Comparison of ENCODE assay signal across 20 cellular contexts in the genomic region with DNA sequence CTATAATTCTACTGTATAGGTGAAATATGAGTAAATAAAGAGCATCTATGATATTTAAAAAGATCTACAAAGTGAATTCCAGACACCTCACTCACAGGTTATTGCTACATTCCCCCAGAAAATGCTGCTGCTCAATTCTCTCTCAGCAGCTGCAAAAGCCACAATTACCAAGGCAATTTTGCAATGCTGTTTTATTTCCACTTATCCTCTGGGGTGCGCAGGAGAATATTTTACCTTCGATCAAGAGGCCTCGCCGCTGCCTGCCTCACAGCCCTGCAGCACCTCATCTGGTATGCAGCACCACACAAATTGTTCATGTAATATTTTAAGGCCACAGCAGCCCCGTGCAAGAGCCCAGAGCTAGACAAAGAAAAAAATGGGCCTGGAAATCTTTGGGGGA.
A peak's percentile ranks its signal among the peaks of the same experiment; 100 is the strongest.
DNase-seq lines count a peak whose midpoint lies in the region; ATAC-seq and TF ChIP-seq lines count a peak whose summit lies in the region.
"Had no signal": no experiment of that assay in that cellular context is flagged by ENCODE, and none has a peak within 500 bp of the region (broad histone marks: within the 10 kb centered on the region; RNA-seq: fewer than 3 reads in every experiment).

No MANE protein-coding gene starts in this region.

- peak overlapping the region in 8 of 11 experiments; percentile 27 to 77 (median 70); a peak in 15 of 22 replicates for H3K27ac ChIP-seq in BLaER1 treated with 17β-estradiol and CSF1 and Interleukin-3, amounts not matched to agents 10 nM and 100 nM
- H3K27ac ChIP-seq in HL-60 (replicated peaks) (no peak overlapping the region), foreskin keratinocyte (no peak overlapping the region), thyroid gland (no peak overlapping the region)
- H3K27ac ChIP-seq: brain microvascular endothelial cell, right lobe of liver, SK-N-MC, vagina had no signal

- TF ChIP-seq POLR2A in thyroid gland (IDR thresholded peaks at IDR 0.05), result no peak

- H3K36me3 ChIP-seq in BLaER1 treated with 17β-estradiol and CSF1 and Interleukin-3, amounts not matched to agents 10 nM and 100 nM, result no peaks in the 10 kb centered on the region
- H3K36me3 ChIP-seq in thyroid gland, result no peaks in the 10 kb centered on the region
- H3K36me3 ChIP-seq: brain microvascular endothelial cell, right lobe of liver, vagina had no signal

- no peaks in the 10 kb centered on the region for H4K20me1 ChIP-seq in BLaER1 treated with 17β-estradiol and CSF1 and Interleukin-3, amounts not matched to agents 10 nM and 100 nM

- 74 to 79% methylated on average over 5 of the region's 5 CpGs for WGBS in thyroid gland, 2 donors

- peak; percentile 5 for TF ChIP-seq CTCF in HL-60 (IDR thresholded peaks at IDR 0.05; ENCODE audit: insufficient read depth, low read length)
- TF ChIP-seq CTCF in foreskin keratinocyte (conservative IDR thresholded peaks at IDR 0.05), result no peak
- no peak for TF ChIP-seq CTCF in thyroid gland (IDR thresholded peaks at IDR 0.05)

- intact Hi-C loops in thyroid gland (cut with DNase I), result no loop called here

- no peak for ATAC-seq in foreskin keratinocyte
- ATAC-seq in HG03354 (IDR thresholded peaks at IDR 0.05; ENCODE audit: poor library complexity, severe bottlenecking, unreplicated experiment), result no peak
- ATAC-seq in HG02610 (IDR thresholded peaks at IDR 0.05; ENCODE audit: unreplicated experiment), result no peak
- ATAC-seq: activated CD4-positive, CD25-positive, alpha-beta regulatory T cell treated with anti-CD3 and anti-CD28 coated beads, Interleukin-2, amount 50 U/mL, for 24 hours; GM12878; right lobe of liver had no signal

- H3K4me2 ChIP-seq in BLaER1 treated with 17β-estradiol and CSF1 and Interleukin-3, amounts not matched to agents 10 nM and 100 nM, result peak overlapping the region; percentile 51 to 91 (median 82); a peak in 21 of 22 replicates

- peak in 1 of 2 experiments; percentile 21 for DNase-seq in HL-60 (ENCODE audit: low read depth in 1 of 2, low spot score in 1 of 2)
- peak; percentile 77 for DNase-seq in NOMO-1 treated with dmso at 0.1 percent for 144 hours (lab: John Stamatoyannopoulos, UW; ENCODE audit: unreplicated experiment)
- DNase-seq in foreskin keratinocyte, result peak; percentile 20 to 22
- DNase-seq in thyroid gland, result no peak
- DNase-seq: activated naive CD8-positive, alpha-beta T cell treated with anti-CD3 and anti-CD28 coated beads for 36 hours; AML-193; brain microvascular endothelial cell; dermis blood vessel endothelial cell; GDM1; NCI-H1694; right lobe of liver; stimulated activated CD4-positive, alpha-beta T cell treated with anti-CD3 and anti-CD28 coated beads, Interleukin-2, amount 100 ng/mL, for 24 hours; T-helper 9 cell had no signal

- H3K9me3 ChIP-seq in BLaER1 treated with 17β-estradiol and CSF1 and Interleukin-3, amounts not matched to agents 10 nM and 100 nM (replicated peaks in 1 of 11), result peaks cover 0 to 8% (median 0%) of the 10 kb centered on the region in 11 experiments; a peak in 3 of 22 replicates
- no peaks in the 10 kb centered on the region for H3K9me3 ChIP-seq in thyroid gland
- H3K9me3 ChIP-seq: right lobe of liver, vagina had no signal

- H3K9ac ChIP-seq in BLaER1 treated with 17β-estradiol and CSF1 and Interleukin-3, amounts not matched to agents 10 nM and 100 nM, result peak overlapping the region in 7 of 11 experiments; percentile 3 to 64 (median 48); a peak in 9 of 22 replicates

- H3K4me3 ChIP-seq in BLaER1 treated with 17β-estradiol and CSF1 and Interleukin-3, amounts not matched to agents 10 nM and 100 nM, result no peak overlapping the region
- H3K4me3 ChIP-seq in HL-60 (replicated peaks; ENCODE audit: insufficient read depth, low read length), result no peak overlapping the region
- no peak overlapping the region for H3K4me3 ChIP-seq in thyroid gland (replicated peaks in 1 of 3)
- H3K4me3 ChIP-seq: GM12878, right lobe of liver, SK-N-MC, vagina had no signal

- H3K27me3 ChIP-seq in BLaER1 treated with 17β-estradiol and CSF1 and Interleukin-3, amounts not matched to agents 10 nM and 100 nM, result 0 out of 22 replicates have a peak, but pooled peaks cover 0 to 3% (median 0%) of the 10 kb centered on the region in 11 experiments
- H3K27me3 ChIP-seq in HL-60 (ENCODE audit: insufficient read depth, poor library complexity, severe bottlenecking) (peaks cover 6% of the 10 kb centered on the region), foreskin keratinocyte (no peaks in the 10 kb centered on the region), thyroid gland (no peaks in the 10 kb centered on the region)
- H3K27me3 ChIP-seq: brain microvascular endothelial cell, right lobe of liver, vagina had no signal

- H3K4me1 ChIP-seq in BLaER1 treated with 17β-estradiol and CSF1 and Interleukin-3, amounts not matched to agents 10 nM and 100 nM, result peaks cover 20 to 39% (median 32%) of the 10 kb centered on the region in 10 experiments
- H3K4me1 ChIP-seq in foreskin keratinocyte, result no peaks in the 10 kb centered on the region
- no peaks in the 10 kb centered on the region for H3K4me1 ChIP-seq in thyroid gland
- H3K4me1 ChIP-seq: right lobe of liver, vagina had no signal

Comparison
In these comparisons a context has a peak if more than half of its experiments do, and no peak if none do; other contexts are left out.
1. H3K27ac ChIP-seq: peak in BLaER1 treated with 17β-estradiol and CSF1 and Interleukin-3, amounts not matched to agents 10 nM and 100 nM (8 of 11); none in HL-60 (single experiment), foreskin keratinocyte (single experiment) and thyroid gland (0 of 3).
2. DNase-seq: peak in NOMO-1 treated with dmso at 0.1 percent for 144 hours (single experiment) and foreskin keratinocyte (2 of 2); none in thyroid gland (0 of 2).